In the genomic region with DNA sequence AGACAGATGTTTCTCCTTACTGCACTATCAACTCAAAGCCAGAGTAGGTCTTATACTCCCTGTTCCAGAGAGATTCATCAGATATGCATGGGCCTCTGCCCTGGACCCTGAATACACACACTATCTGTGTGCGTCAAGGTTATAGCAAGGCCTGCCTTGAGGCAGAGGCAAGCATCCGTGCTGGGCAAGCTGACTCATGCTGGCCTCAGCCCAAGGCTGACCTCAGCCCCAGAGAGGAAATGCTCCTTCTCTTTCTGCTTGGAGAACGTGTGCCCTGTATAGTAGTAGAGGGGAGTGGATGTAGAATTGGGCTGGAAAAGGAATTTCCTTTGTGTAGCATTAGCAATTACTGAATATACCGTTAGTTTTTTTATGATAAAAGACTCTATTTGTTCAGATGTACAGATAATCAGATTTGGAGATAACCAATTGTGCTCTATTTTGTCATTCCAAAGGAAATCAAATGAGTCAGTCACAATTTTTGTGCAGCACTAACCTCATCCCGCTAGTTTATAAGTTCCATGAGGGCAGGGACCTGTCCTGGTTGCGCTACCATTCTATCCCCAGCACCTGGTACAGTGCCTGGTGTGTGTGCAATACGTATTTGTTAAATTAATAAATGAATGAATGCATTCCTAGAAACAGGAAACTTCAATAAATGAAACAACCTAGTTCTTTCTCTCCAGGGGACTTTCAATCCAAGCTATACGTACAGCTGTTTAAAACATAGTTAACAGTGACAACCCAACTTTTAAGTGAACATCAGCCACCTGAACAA, we compare ENCODE assay signal across 8 cellular contexts. TPM values are rescaled to one million over a fixed set of nuclear protein-coding genes. Genes with fewer than 3 reads are reported as not detected.
A peak's percentile ranks its signal among the peaks of the same experiment; 100 is the strongest.
DNase-seq lines count a peak whose midpoint lies in the region; ATAC-seq and TF ChIP-seq lines count a peak whose summit lies in the region.

No MANE protein-coding gene starts in this region.

- peaks cover 11% of the 10 kb centered on the region for H3K4me1 Mint-ChIP-seq in Calu3 (ENCODE audit: low read depth, unreplicated experiment)

- ATAC-seq in esophagus mucosa = peak; percentile 75
- no peak for ATAC-seq in GM18870 (IDR thresholded peaks at IDR 0.05; ENCODE audit: unreplicated experiment)

- intact Hi-C loops in Calu3 (cut with micrococcal nuclease; ENCODE audit: unreplicated experiment) = no loop called here

- peak; percentile 91 for DNase-seq in Calu3
- DNase-seq in OCI-M1 (lab: John Stamatoyannopoulos, UW) = peak; percentile 94
- peak; percentile 89 for DNase-seq in non-pigmented ciliary epithelial cell (ENCODE audit: low read depth)
- no peak for DNase-seq in activated T-cell treated with anti-CD3 and anti-CD28 coated beads for 4 hours
- DNase-seq in NCI-H2171 (lab: John Stamatoyannopoulos, UW) = no peak
- DNase-seq in activated gamma-delta T cell treated with Interleukin-2 at 50 U/mL for 16 hours = no peak

- H3K9me3 Mint-ChIP-seq in Calu3 (ENCODE audit: low read depth, unreplicated experiment) = no peaks in the 10 kb centered on the region

- H3K4me3 Mint-ChIP-seq in Calu3 (ENCODE audit: low read depth, unreplicated experiment) = no peak overlapping the region

- H3K27ac Mint-ChIP-seq in Calu3 (ENCODE audit: unreplicated experiment) = no peak overlapping the region

- no peaks in the 10 kb centered on the region for H3K27me3 Mint-ChIP-seq in Calu3 (ENCODE audit: unreplicated experiment)

- no peaks in the 10 kb centered on the region for H3K36me3 Mint-ChIP-seq in Calu3 (ENCODE audit: insufficient read depth, unreplicated experiment)

- CTCF ChIA-PET in Calu3 (lab: Charles Lee) = interaction anchor here (0.9 to 1.1 kb wide), 3 partner anchors 14 to 123 kb away, joined by 3 to 5 read pairs (median 3); no protein-coding TSS in a partner anchor

- no TSS peak for BruUV-seq in Calu3 (replicated peaks; lab: Mats Ljungman, UMichigan)

- TF ChIP-seq CTCF in Calu3 (IDR thresholded peaks at IDR 0.05; ENCODE audit: unreplicated experiment) = no peak

RNA-seq across cellular contexts. Expression of gene PAQR9, which starts 13.3 kb away (rescaled TPM):
- total RNA-seq in Calu3 (2022) (1.3 and 2.0 TPM in 2 replicates), esophagus mucosa (not detected)

RNA-seq across cellular contexts. Expression of gene U2SURP, which starts 24.6 kb away (rescaled TPM):
- total RNA-seq in Calu3 (2022) (275 TPM in 2 replicates), esophagus mucosa (49.5 TPM)

Comparison
In these comparisons a context has a peak if more than half of its experiments do, and no peak if none do; other contexts are left out.
1. DNase-seq: peak in Calu3 (single experiment), OCI-M1 (single experiment) and non-pigmented ciliary epithelial cell (single experiment); none in activated T-cell treated with anti-CD3 and anti-CD28 coated beads for 4 hours (single experiment), NCI-H2171 (single experiment) and activated gamma-delta T cell treated with Interleukin-2 at 50 U/mL for 16 hours (single experiment).